Comparison of ENCODE assay signal across 21 cellular contexts in genomic region chr5:15687401-15687800, GRCh38.
"Had no signal": no experiment of that assay in that cellular context is flagged by ENCODE, and none has a peak within 500 bp of the region (broad histone marks: within the 10 kb centered on the region; RNA-seq: fewer than 3 reads in every experiment).

No MANE protein-coding gene starts in this region.

- H3K27me3 ChIP-seq: brain microvascular endothelial cell, cardiac muscle cell, Peyer's patch, SJSA1 had no signal

- H3K4me1 ChIP-seq: Peyer's patch had no signal

- H3K9me3 ChIP-seq: Peyer's patch, SJSA1 had no signal

- ATAC-seq: activated CD8-positive, alpha-beta memory T cell treated with anti-CD3 and anti-CD28 coated beads, Interleukin-2, amount 10 ng/mL, durations not matched to agents 7 days and 5 days; activated T-cell treated with anti-CD3 and anti-CD28 coated beads, Interleukin-2, amount 50 U/mL, for 72 hours had no signal

- H3K4me3 ChIP-seq: cardiac muscle cell, Peyer's patch, SJSA1 had no signal

- DNase-seq: activated CD4-positive, alpha-beta T cell treated with anti-CD3 and anti-CD28 coated beads for 48 hours; activated CD4-positive, alpha-beta T cell treated with anti-CD3 and anti-CD28 coated beads, Interleukin-2, amount 50 U/mL, for 48 hours; activated CD4-positive, CD25-positive, alpha-beta regulatory T cell treated with anti-CD3 and anti-CD28 coated beads, Interleukin-2, amount 50 U/mL, for 72 hours; activated CD8-positive, alpha-beta memory T cell treated with anti-CD3 and anti-CD28 coated beads, Interleukin-2, amount 10 ng/mL, durations not matched to agents 7 days and 5 days; activated gamma-delta T cell treated with Interleukin-2 at 50 U/mL for 16 hours; activated naive CD4-positive, alpha-beta T cell treated with anti-CD3 and anti-CD28 coated beads, Interleukin-2, amount 10 ng/mL, durations not matched to agents 7 days and 5 days; activated naive CD8-positive, alpha-beta T cell treated with anti-CD3 and anti-CD28 coated beads for 36 hours; activated T-cell treated with anti-CD3 and anti-CD28 coated beads for 4 hours; activated T-cell treated with anti-CD3 and anti-CD28 coated beads, Interleukin-2, amount 50 U/mL, for 72 hours; brain microvascular endothelial cell; NCI-H1092; NCI-H1417; NCI-H1930; NCI-H510A treated with DMSO at 0.1 percent for 48 hours; NCI-H69; NK-92 treated with Interleukin-12 subunit alpha and Interleukin-12 subunit beta, amount 100 ng/mL, for 24 hours; OCI-M1; Peyer's patch; Right ventricle myocardium superior had no signal

- H3K36me3 ChIP-seq: brain microvascular endothelial cell, cardiac muscle cell, Peyer's patch, SJSA1 had no signal
